In genomic region chr1:31584869-31585735, GRCh38 we compare ENCODE assay signal across 15 cellular contexts. TPM values are rescaled to one million over a fixed set of nuclear protein-coding genes. Genes with fewer than 3 reads are reported as not detected.
DNase-seq lines count a peak whose midpoint lies in the region; ATAC-seq and TF ChIP-seq lines count a peak whose summit lies in the region.
"Had no signal": no experiment of that assay in that cellular context is flagged by ENCODE, and none has a peak within 500 bp of the region (broad histone marks: within the 10 kb centered on the region; RNA-seq: fewer than 3 reads in every experiment).

No MANE protein-coding gene starts in this region.

- DNase-seq in RWPE2 (ENCODE audit: low spot score) (no peak), endodermal cell (peak; percentile 30), testis (peak; percentile 9), NCI-H2081 treated with DMSO at 0.1 percent for 48 hours (lab: John Stamatoyannopoulos, UW) (no peak), NCI-H128 (lab: John Stamatoyannopoulos, UW; ENCODE audit: unreplicated experiment) (no peak)
- DNase-seq in activated CD8-positive, alpha-beta T cell treated with anti-CD3 and anti-CD28 coated beads for 36 hours, result no peak
- DNase-seq: activated CD4-positive, CD25-positive, alpha-beta regulatory T cell; activated naive CD4-positive, alpha-beta T cell treated with Interleukin-2 at 50 U/mL for 16 hours; body of pancreas; DND-41; midbrain; MM.1S; NCI-H774 had no signal

- no peak for ATAC-seq in RWPE2 (ENCODE audit: low read depth)
- no peak for ATAC-seq in activated CD8-positive, alpha-beta T cell treated with anti-CD3 and anti-CD28 coated beads for 36 hours

- peaks cover 16% of the 10 kb centered on the region for H3K27me3 Mint-ChIP-seq in endodermal cell (ENCODE audit: insufficient read depth)
- H3K27me3 Mint-ChIP-seq in nephron (ENCODE audit: low read depth), result peaks cover 26% of the 10 kb centered on the region
- peaks cover 11% of the 10 kb centered on the region for H3K27me3 Mint-ChIP-seq in activated CD8-positive, alpha-beta T cell treated with anti-CD3 and anti-CD28 coated beads for 36 hours

- no peak for TF ChIP-seq POLR2A in testis (IDR thresholded peaks at IDR 0.05)

- TF ChIP-seq CTCF in RWPE2 (IDR thresholded peaks at IDR 0.05; ENCODE audit: poor library complexity, severe bottlenecking) (no peak), endodermal cell (conservative IDR thresholded peaks at IDR 0.05) (no peak), nephron (IDR thresholded peaks at IDR 0.05; ENCODE audit: unreplicated experiment in 3 of 3) (no peak), testis (IDR thresholded peaks at IDR 0.05) (no peak)
- TF ChIP-seq CTCF in activated CD8-positive, alpha-beta T cell treated with anti-CD3 and anti-CD28 coated beads for 36 hours (IDR thresholded peaks at IDR 0.05), result no peak

- H3K4me3 ChIP-seq in RWPE2 (ENCODE audit: severe bottlenecking) (no peak overlapping the region), endodermal cell (ENCODE audit: low read length) (no peak overlapping the region), testis (no peak overlapping the region)
- H3K4me3 ChIP-seq: body of pancreas had no signal

- no peak overlapping the region for H3K9ac ChIP-seq in endodermal cell (ENCODE audit: extremely low read depth, low read length, poor library complexity, severe bottlenecking)

- H3K4me1 ChIP-seq in RWPE2 (ENCODE audit: insufficient read depth, poor library complexity, severe bottlenecking) (peaks cover 44% of the 10 kb centered on the region), endodermal cell (ENCODE audit: control insufficient read depth, insufficient read depth, low read length) (no peaks in the 10 kb centered on the region), testis (peaks cover 54% of the 10 kb centered on the region)

- H3K9me3 ChIP-seq in RWPE2 (ENCODE audit: severe bottlenecking) (no peaks in the 10 kb centered on the region), endodermal cell (ENCODE audit: control insufficient read depth, low read length) (no peaks in the 10 kb centered on the region), testis (no peaks in the 10 kb centered on the region)
- H3K9me3 ChIP-seq: body of pancreas had no signal

- peak overlapping the region; percentile 49 for H3K27ac ChIP-seq in RWPE2 (ENCODE audit: poor library complexity, severe bottlenecking)
- H3K27ac ChIP-seq in endodermal cell (ENCODE audit: low read depth, low read length), result no peak overlapping the region
- H3K27ac ChIP-seq in testis, result peak overlapping the region in 1 of 2 donors; percentile 15

- H3K27me3 ChIP-seq in RWPE2 (ENCODE audit: insufficient read depth, poor library complexity, severe bottlenecking) (no peaks in the 10 kb centered on the region), endodermal cell (ENCODE audit: control insufficient read depth, insufficient read depth, low read length, poor library complexity, severe bottlenecking) (peaks cover 16% of the 10 kb centered on the region), testis (no peaks in the 10 kb centered on the region)
- H3K27me3 ChIP-seq: body of pancreas had no signal

- H3K36me3 Mint-ChIP-seq in endodermal cell (ENCODE audit: low read depth) (no peaks in the 10 kb centered on the region), nephron (ENCODE audit: low read depth) (no peaks in the 10 kb centered on the region)
- no peaks in the 10 kb centered on the region for H3K36me3 Mint-ChIP-seq in activated CD8-positive, alpha-beta T cell treated with anti-CD3 and anti-CD28 coated beads for 36 hours (ENCODE audit: low read depth)

- H3K9me3 Mint-ChIP-seq in endodermal cell (no peaks in the 10 kb centered on the region), nephron (no peaks in the 10 kb centered on the region)
- H3K9me3 Mint-ChIP-seq in activated CD8-positive, alpha-beta T cell treated with anti-CD3 and anti-CD28 coated beads for 36 hours, result no peaks in the 10 kb centered on the region

- POLR2A ChIA-PET in activated CD8-positive, alpha-beta T cell treated with anti-CD3 and anti-CD28 coated beads for 36 hours (lab: Charles Lee), result no interaction called here

- H3K4me3 Mint-ChIP-seq in endodermal cell (no peak overlapping the region), nephron (no peak overlapping the region)
- no peak overlapping the region for H3K4me3 Mint-ChIP-seq in activated CD8-positive, alpha-beta T cell treated with anti-CD3 and anti-CD28 coated beads for 36 hours

- no peak overlapping the region for H3K27ac Mint-ChIP-seq in endodermal cell
- H3K27ac Mint-ChIP-seq in nephron, result peak overlapping the region in 2 of 3 experiments; percentile 11 to 29
- no peak overlapping the region for H3K27ac Mint-ChIP-seq in activated CD8-positive, alpha-beta T cell treated with anti-CD3 and anti-CD28 coated beads for 36 hours
- H3K27ac Mint-ChIP-seq: progenitor cell of endocrine pancreas had no signal

- peaks cover 73% of the 10 kb centered on the region for H3K36me3 ChIP-seq in RWPE2 (ENCODE audit: low read depth)
- H3K36me3 ChIP-seq in endodermal cell (ENCODE audit: control insufficient read depth, insufficient read depth, low read length), result no peaks in the 10 kb centered on the region
- H3K36me3 ChIP-seq in testis (ENCODE audit: low read depth, missing control alignments), result no peaks in the 10 kb centered on the region

- H3K4me1 Mint-ChIP-seq in endodermal cell (peaks cover 9% of the 10 kb centered on the region), nephron (peaks cover 37% of the 10 kb centered on the region)
- no peaks in the 10 kb centered on the region for H3K4me1 Mint-ChIP-seq in activated CD8-positive, alpha-beta T cell treated with anti-CD3 and anti-CD28 coated beads for 36 hours (ENCODE audit: low read depth)

- WGBS in endodermal cell (ENCODE audit: insufficient coverage in 1 of 2, insufficient read length in 1 of 2), 2 experiments, result 94 to 98% methylated on average over 13 to 27 of the region's 27 CpGs
- 86 to 90% methylated on average over 16 to 27 of the region's 27 CpGs for WGBS in testis, 2 donors

- intact Hi-C loops in testis (cut with DNase I; ENCODE audit: low total_unique reads), result no loop called here
- intact Hi-C loops in activated CD8-positive, alpha-beta T cell treated with anti-CD3 and anti-CD28 coated beads for 36 hours (cut with micrococcal nuclease), result no loop called here

- CTCF ChIA-PET in activated CD8-positive, alpha-beta T cell treated with anti-CD3 and anti-CD28 coated beads for 36 hours (lab: Charles Lee), result no interaction called here

RNA-seq across cellular contexts. Expression of gene TINAGL1, which starts 8.8 kb away (rescaled TPM):
- total RNA-seq in endodermal cell, result 1 to 10 TPM; 3.0 to 3.4 TPM
- polyA plus RNA-seq in endodermal cell (2013, experiment 1 of 2), result 1.0 TPM
- 0.70 TPM for polyA plus RNA-seq in endodermal cell (2013, experiment 2 of 2)
- 10 to 100 TPM; 16.4 to 23.2 TPM for total RNA-seq in testis
- 24.6 TPM for polyA plus RNA-seq in testis (ENCODE audit: insufficient read depth, low read depth, low replicate concordance)
- not detected for total RNA-seq in activated CD8-positive, alpha-beta T cell treated with anti-CD3 and anti-CD28 coated beads for 36 hours

RNA-seq across cellular contexts. Expression of gene HCRTR1, which starts 32.4 kb away (rescaled TPM):
- total RNA-seq in endodermal cell (not detected), testis (under 1 TPM; 0.19 to 0.31 TPM)
- 0.28 TPM for polyA plus RNA-seq in endodermal cell (2013, experiment 1 of 2)
- polyA plus RNA-seq in endodermal cell (2013, experiment 2 of 2), result not detected
- polyA plus RNA-seq in testis (ENCODE audit: insufficient read depth, low read depth, low replicate concordance), result not detected
- total RNA-seq in activated CD8-positive, alpha-beta T cell treated with anti-CD3 and anti-CD28 coated beads for 36 hours, result not detected
- total RNA-seq: body of pancreas, progenitor cell of endocrine pancreas had no signal

RNA-seq across cellular contexts. Expression of gene PEF1, which starts 59.6 kb away (rescaled TPM):
- total RNA-seq in endodermal cell, result 10 to 100 TPM; 51.4 to 59.1 TPM
- polyA plus RNA-seq in endodermal cell (2013, experiment 1 of 2), result 60.4 TPM
- polyA plus RNA-seq in endodermal cell (2013, experiment 2 of 2), result 61.7 TPM
- total RNA-seq in testis, result 100 to 1,000 TPM in 1 of 2 donors, 10 to 100 TPM in 1; 73.5 to 124 TPM
- 81.4 TPM for polyA plus RNA-seq in testis (ENCODE audit: insufficient read depth, low read depth, low replicate concordance)
- 10 to 100 TPM; 58.1 to 61.9 TPM for total RNA-seq in activated CD8-positive, alpha-beta T cell treated with anti-CD3 and anti-CD28 coated beads for 36 hours

Comparison
In these comparisons a context has a peak if more than half of its experiments do, and no peak if none do; other contexts are left out.
1. DNase-seq: peak in endodermal cell (single experiment) and testis (single experiment); none in RWPE2 (single experiment), NCI-H2081 treated with DMSO at 0.1 percent for 48 hours (single experiment), NCI-H128 (single experiment) and activated CD8-positive, alpha-beta T cell treated with anti-CD3 and anti-CD28 coated beads for 36 hours (single experiment).
2. H3K27ac Mint-ChIP-seq: peak in nephron (2 of 3); none in endodermal cell (single experiment) and activated CD8-positive, alpha-beta T cell treated with anti-CD3 and anti-CD28 coated beads for 36 hours (single experiment).